In genomic region chr1:221634606-221635005, GRCh38 we compare ENCODE assay signal across 2 cellular contexts.
TF ChIP-seq lines count a peak whose summit lies in the region.

No MANE protein-coding gene starts in this region.

TF ChIP-seq in IMR-90, 13 proteins besides CTCF, POLR2A, EP300 and RAD21 (continued from another document):
- TF ChIP-seq ELK1 (IDR thresholded peaks at IDR 0.05; ENCODE audit: borderline replicate concordance, low read depth, low read length) (no peak), MAZ (IDR thresholded peaks at IDR 0.05; ENCODE audit: borderline replicate concordance, low read depth, low read length) (no peak)

TF ChIP-seq in K562, 482 proteins besides CTCF, POLR2A, EP300 and RAD21 (continued from another document):
- no peak for TF ChIP-seq DEAF1 (CRISPR knock-in tag; IDR thresholded peaks at IDR 0.05)
- no peak for TF ChIP-seq ZNF717 (CRISPR knock-in tag; IDR thresholded peaks at IDR 0.05)
- 0 out of 2 replicates have a peak, but pooled peaks have one; percentile 50 for TF ChIP-seq ZNF766 (CRISPR knock-in tag; conservative IDR thresholded peaks at IDR 0.05)
- 0 out of 4 replicates have a peak, but pooled peaks of 1 of the 2 experiments have one; percentile 19 for TF ChIP-seq MAZ (CRISPR knock-in tag; conservative IDR thresholded peaks at IDR 0.05 in 1 of 2, IDR thresholded peaks at IDR 0.05 in 1 of 2)
- peak; percentile 41; the same call in 1 of the 2 replicates for TF ChIP-seq MAFG (tag; conservative IDR thresholded peaks at IDR 0.05)
- peak; percentile 16; the same call in 1 of the 2 replicates for TF ChIP-seq MECOM (CRISPR knock-in tag; IDR thresholded peaks at IDR 0.05)
- TF ChIP-seq BCLAF1 (IDR thresholded peaks at IDR 0.05; ENCODE audit: borderline replicate concordance in 1 of 2, control insufficient read depth in 1 of 2, low read depth in 2 of 2, low read length in 1 of 2): no peak
